Comparison of ENCODE assay signal across 24 cellular contexts in genomic region chr7:39829028-39829427, GRCh38.
"Had no signal": no experiment of that assay in that cellular context is flagged by ENCODE, and none has a peak within 500 bp of the region (broad histone marks: within the 10 kb centered on the region; RNA-seq: fewer than 3 reads in every experiment).

No MANE protein-coding gene starts in this region.

- H3K27ac ChIP-seq: left ventricle myocardium inferior, pancreas, prostate gland, sigmoid colon, spleen, tibial nerve, uterus had no signal

- ATAC-seq: mucosa of descending colon; naive thymus-derived CD4-positive, alpha-beta T cell; natural killer cell treated with Interleukin-12 subunit alpha and Interleukin-12 subunit beta and Interleukin-15 and Interleukin-18, amount 100 ng/mL, for 72 hours; pancreas; right cardiac atrium; stimulated activated memory B cell treated with anti-CD40 and anti-IgM and Interleukin-4, amounts not matched to agents 10 μg/mL and 1 μg/mL and 100 μg/mL, for 72 hours; stimulated activated naive CD8-positive, alpha-beta T cell treated with anti-CD3 and anti-CD28 coated beads, Interleukin-15, amount 100 ng/mL, for 72 hours had no signal

- FAIRE-seq: islet of Langerhans, pancreas, small intestine had no signal

- H3K36me3 ChIP-seq: left ventricle myocardium inferior, pancreas, prostate gland, sigmoid colon, spleen, tibial nerve, uterus had no signal

- DNase-seq: hypothalamus; immature natural killer cell; left ventricle myocardium inferior; midbrain; mucosa of descending colon; naive thymus-derived CD4-positive, alpha-beta T cell; nucleus accumbens; pancreas; retina; right cardiac atrium; sigmoid colon; small intestine; spleen; stimulated activated CD4-positive, alpha-beta T cell treated with anti-CD3 and anti-CD28 coated beads, Interleukin-4, amount 100 ng/mL, for 24 hours; stimulated activated naive CD4-positive, alpha-beta T cell treated with Interleukin-2 at 50 U/mL for 16 hours; stimulated activated naive CD8-positive, alpha-beta T cell treated with anti-CD3 and anti-CD28 coated beads, Interleukin-15, amount 100 ng/mL, for 72 hours; substantia nigra; uterus had no signal

- H3K9me3 ChIP-seq: left ventricle myocardium inferior, mucosa of descending colon, pancreas, prostate gland, sigmoid colon, spleen, tibial nerve, uterus had no signal

- H3K4me1 ChIP-seq: prostate gland, uterus had no signal

- H3K4me3 ChIP-seq: left ventricle myocardium inferior, lung, mucosa of descending colon, pancreas, prostate gland, sigmoid colon, spleen, tibial nerve, uterus had no signal
